In genomic region chr15:54772663-54773062, GRCh38 we compare ENCODE assay signal across 14 cellular contexts.
"Had no signal": no experiment of that assay in that cellular context is flagged by ENCODE, and none has a peak within 500 bp of the region (broad histone marks: within the 10 kb centered on the region; RNA-seq: fewer than 3 reads in every experiment).

No MANE protein-coding gene starts in this region.

- H3K27ac Mint-ChIP-seq: activated naive CD4-positive, alpha-beta T cell treated with anti-CD3 and anti-CD28 coated beads, Interleukin-2, amount 50 U/mL, for 24 hours; dendritic cell treated with granulocyte-macrophage colony-stimulating factor and Interleukin-4, amounts not matched to agents 40 ng/mL and 50 ng/mL, for 4 days; endodermal cell; naive thymus-derived CD4-positive, alpha-beta T cell had no signal

- H3K27ac ChIP-seq: brain microvascular endothelial cell, neutrophil, right atrium auricular region, skin epidermis, stomach, thoracic aorta had no signal

- ATAC-seq: naive thymus-derived CD4-positive, alpha-beta T cell had no signal

- H3K36me3 Mint-ChIP-seq: activated naive CD4-positive, alpha-beta T cell treated with anti-CD3 and anti-CD28 coated beads, Interleukin-2, amount 50 U/mL, for 24 hours; naive thymus-derived CD4-positive, alpha-beta T cell had no signal

- H3K4me1 ChIP-seq: right atrium auricular region, stomach had no signal

- H3K27me3 Mint-ChIP-seq: activated naive CD4-positive, alpha-beta T cell treated with anti-CD3 and anti-CD28 coated beads, Interleukin-2, amount 50 U/mL, for 24 hours; dendritic cell treated with granulocyte-macrophage colony-stimulating factor and Interleukin-4, amounts not matched to agents 40 ng/mL and 50 ng/mL, for 4 days had no signal

- H3K4me3 ChIP-seq: right atrium auricular region, skin epidermis, stomach, thoracic aorta had no signal

- H3K4me3 Mint-ChIP-seq: activated naive CD4-positive, alpha-beta T cell treated with anti-CD3 and anti-CD28 coated beads, Interleukin-2, amount 50 U/mL, for 24 hours; dendritic cell treated with granulocyte-macrophage colony-stimulating factor and Interleukin-4, amounts not matched to agents 40 ng/mL and 50 ng/mL, for 4 days; endodermal cell; naive thymus-derived CD4-positive, alpha-beta T cell had no signal

- H3K27me3 ChIP-seq: brain microvascular endothelial cell, neutrophil, right atrium auricular region, stomach had no signal

- H3K9me3 ChIP-seq: neutrophil, right atrium auricular region, stomach, thoracic aorta had no signal

- H3K4me1 Mint-ChIP-seq: activated naive CD4-positive, alpha-beta T cell treated with anti-CD3 and anti-CD28 coated beads, Interleukin-2, amount 50 U/mL, for 24 hours; endodermal cell; naive thymus-derived CD4-positive, alpha-beta T cell had no signal

- H3K9me3 Mint-ChIP-seq: dendritic cell treated with granulocyte-macrophage colony-stimulating factor and Interleukin-4, amounts not matched to agents 40 ng/mL and 50 ng/mL, for 4 days; endodermal cell had no signal

- H3K36me3 ChIP-seq: brain microvascular endothelial cell, neutrophil, right atrium auricular region, stomach, thoracic aorta had no signal

- DNase-seq: activated CD4-positive, alpha-beta T cell treated with anti-CD3 and anti-CD28 coated beads, Interleukin-2, amount 50 U/mL, for 1 hour; brain microvascular endothelial cell; cerebellar nuclear complex; endodermal cell; erythroblast; hippocampal formation; naive thymus-derived CD4-positive, alpha-beta T cell; stomach had no signal
